35 cellular contexts compared by ENCODE assay signal in the genomic region with DNA sequence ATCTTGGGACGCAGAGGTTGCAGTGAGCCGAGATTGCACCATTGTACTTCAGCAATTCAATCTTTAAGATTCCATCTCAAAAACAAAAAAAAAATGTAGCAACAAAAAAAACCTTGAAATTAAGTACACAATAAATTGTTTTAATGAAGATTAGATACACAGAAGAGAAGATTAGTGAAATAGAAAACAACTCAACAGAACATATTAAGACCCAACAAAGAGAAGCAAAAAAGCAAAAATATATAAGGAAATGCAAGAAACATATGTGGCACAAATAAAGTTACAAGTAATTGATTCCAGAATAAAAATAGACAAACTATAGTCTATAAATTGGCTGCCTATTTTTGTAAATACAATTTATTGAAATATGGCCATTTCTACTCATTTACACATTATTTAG.
"Had no signal": no experiment of that assay in that cellular context is flagged by ENCODE, and none has a peak within 500 bp of the region (broad histone marks: within the 10 kb centered on the region; RNA-seq: fewer than 3 reads in every experiment).

No MANE protein-coding gene starts in this region.

- H3K9ac ChIP-seq: KMS-11 had no signal

- DNase-seq: Kasumi-1, KG1, MG63, MM.1S, MV-4-11, NCI-H1048, NCI-H1092, NCI-H1092 treated with DMSO at 0.1 percent for 48 hours, NCI-H1105, NCI-H1105 treated with DMSO at 0.1 percent for 48 hours, NCI-H1417, NCI-H1417 treated with DMSO at 0.1 percent for 48 hours, NCI-H1436, NCI-H1436 treated with DMSO at 0.1 percent for 48 hours, NCI-H146, NCI-H1694, NCI-H1694 treated with DMSO at 0.1 percent for 48 hours, NCI-H187, NCI-H187 treated with DMSO at 0.1 percent for 48 hours, NCI-H1930, NCI-H2029, NCI-H2029 treated with DMSO at 0.1 percent for 48 hours, NCI-H2081, NCI-H2081 treated with DMSO at 0.1 percent for 48 hours, NCI-H2107, NCI-H2171, NCI-H2171 treated with DMSO at 0.1 percent for 48 hours, NCI-H2227 treated with DMSO at 0.1 percent for 48 hours, NCI-H226, NCI-H345, NCI-H446, NCI-H446 treated with DMSO at 0.1 percent for 48 hours, NCI-H510A, NCI-H510A treated with DMSO at 0.1 percent for 48 hours had no signal

- H3K36me3 ChIP-seq: MG63 had no signal

- H3K27ac ChIP-seq: KMS-11 had no signal

- H3K27me3 ChIP-seq: MG63 had no signal

- H3K4me3 ChIP-seq: MG63 had no signal

- H3K4me2 ChIP-seq: KMS-11 had no signal
